8 cellular contexts compared by ENCODE assay signal in the genomic region with DNA sequence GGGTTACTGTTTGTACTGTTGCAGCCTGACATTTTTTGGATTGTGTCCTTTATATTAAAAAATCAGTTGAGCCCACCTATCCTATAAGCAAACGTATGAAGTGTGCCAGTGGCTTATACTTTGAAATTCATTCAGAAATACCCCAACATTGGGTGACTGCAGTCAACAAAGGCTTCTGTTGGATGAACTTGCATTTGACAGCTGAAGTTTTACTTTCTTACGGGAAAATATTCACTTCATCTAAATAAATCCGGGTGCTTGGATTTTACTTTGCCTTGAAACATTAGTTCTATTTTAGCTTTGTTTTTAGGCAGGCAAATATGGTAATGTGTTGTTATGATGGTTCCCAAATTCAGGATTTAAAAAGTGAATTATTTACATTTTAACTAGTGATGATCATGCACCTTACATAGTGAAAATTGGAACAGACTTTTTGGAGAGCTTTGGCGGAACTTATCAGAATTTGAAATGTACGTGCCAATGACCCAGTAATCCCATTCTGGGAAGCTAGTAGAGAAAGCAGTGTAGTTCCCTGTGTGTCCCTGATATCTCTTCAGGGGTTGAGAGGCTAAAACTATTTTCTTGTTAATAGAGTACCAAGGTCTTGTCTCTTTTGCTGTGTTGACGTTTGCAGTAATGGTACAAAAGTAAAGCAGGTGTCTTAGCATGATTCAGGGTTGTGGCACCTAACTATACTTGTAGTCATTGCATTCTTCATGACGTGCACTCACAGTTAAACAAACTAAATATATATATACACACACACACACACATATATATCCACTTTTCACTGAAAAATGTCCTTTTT. TPM values are rescaled to one million over a fixed set of nuclear protein-coding genes. Genes with fewer than 3 reads are reported as not detected.
A peak's percentile ranks its signal among the peaks of the same experiment; 100 is the strongest.
DNase-seq lines count a peak whose midpoint lies in the region; ATAC-seq and TF ChIP-seq lines count a peak whose summit lies in the region.

No MANE protein-coding gene starts in this region.

- TF ChIP-seq CTCF in A673 (conservative IDR thresholded peaks at IDR 0.05; ENCODE audit: low read depth, low read length) (no peak), MCF 10A (IDR thresholded peaks at IDR 0.05; ENCODE audit: unreplicated experiment) (no peak), mesothelial cell of epicardium (IDR thresholded peaks at IDR 0.05; ENCODE audit: unreplicated experiment) (no peak)

- no peak overlapping the region for H3K27ac ChIP-seq in A673 (ENCODE audit: low read depth, low read length, poor library complexity, severe bottlenecking)

- no peaks in the 10 kb centered on the region for H3K4me1 ChIP-seq in A673 (ENCODE audit: insufficient read depth, low read length, poor library complexity, severe bottlenecking)

- no peak for ATAC-seq in GM18517 (IDR thresholded peaks at IDR 0.05; ENCODE audit: unreplicated experiment)

- H3K4me1 Mint-ChIP-seq in MCF 10A (ENCODE audit: insufficient read depth, unreplicated experiment) = peaks cover 8% of the 10 kb centered on the region
- peaks cover 29% of the 10 kb centered on the region for H3K4me1 Mint-ChIP-seq in mesothelial cell of epicardium

- POLR2A ChIA-PET in A673 (lab: Charles Lee; ENCODE audit: low non-redundant PET) (interaction anchor here (0.5 to 0.7 kb wide), 2 partner anchors 10 to 1981 kb away, joined by 3 to 4 read pairs; no protein-coding TSS in a partner anchor), MCF 10A (lab: Yijun Ruan, JAX) (interaction anchor here (0.6 to 3.8 kb wide), 18 partner anchors 10 to 270 kb away, joined by 3 to 34 read pairs (median 3); a partner anchor contains a TSS)

- no peaks in the 10 kb centered on the region for H3K9me3 ChIP-seq in A673 (ENCODE audit: low read depth, low read length, poor library complexity, severe bottlenecking)

- no peak for DNase-seq in A673 (ENCODE audit: low spot score)
- DNase-seq in HT1080 (ENCODE audit: low read depth) = peak; percentile 38
- DNase-seq in MCF 10A (ENCODE audit: unreplicated experiment) = no peak
- DNase-seq in mesothelial cell of epicardium (ENCODE audit: low spot score in 2 of 2, unreplicated experiment in 2 of 2) = no peak
- DNase-seq in NCI-H1092 treated with DMSO at 0.1 percent for 48 hours (lab: John Stamatoyannopoulos, UW) = no peak
- no peak for DNase-seq in H7
- DNase-seq in islet precursor cell = no peak

- CTCF ChIA-PET in A673 (lab: Charles Lee) = interaction anchor here (0.5 kb wide), 1 partner anchor 1054 kb away, joined by 7 read pairs; no protein-coding TSS in a partner anchor
- CTCF ChIA-PET in MCF 10A (lab: Yijun Ruan, JAX) = interaction anchor here (0.5 to 2.7 kb wide), 8 partner anchors 11 to 718 kb away, joined by 3 to 11 read pairs (median 3); no protein-coding TSS in a partner anchor

- no peaks in the 10 kb centered on the region for H3K9me3 Mint-ChIP-seq in MCF 10A (ENCODE audit: unreplicated experiment)
- H3K9me3 Mint-ChIP-seq in mesothelial cell of epicardium = no peaks in the 10 kb centered on the region

- intact Hi-C loops in A673 (cut with micrococcal nuclease; ENCODE audit: unreplicated experiment) = no loop called here
- intact Hi-C loops in MCF 10A (cut with micrococcal nuclease) = no loop called here

- H3K4me3 Mint-ChIP-seq in MCF 10A (ENCODE audit: unreplicated experiment) (peak overlapping the region; percentile 94), mesothelial cell of epicardium (peak overlapping the region; percentile 96)

- no peaks in the 10 kb centered on the region for H3K36me3 Mint-ChIP-seq in MCF 10A (ENCODE audit: insufficient read depth, unreplicated experiment)
- no peaks in the 10 kb centered on the region for H3K36me3 Mint-ChIP-seq in mesothelial cell of epicardium

- BruUV-seq in A673 (replicated peaks; lab: Mats Ljungman, UMichigan) (no TSS peak), MCF 10A (replicated peaks; lab: Mats Ljungman, UMichigan) (no TSS peak)

- H3K27me3 ChIP-seq in A673 (replicated peaks; ENCODE audit: insufficient read depth, low read depth, low read length, poor library complexity) (no peaks in the 10 kb centered on the region), H7 (ENCODE audit: control insufficient read depth, insufficient read depth, low read length) (no peaks in the 10 kb centered on the region)

- H3K27me3 Mint-ChIP-seq in MCF 10A (ENCODE audit: insufficient read depth, unreplicated experiment) = no peaks in the 10 kb centered on the region
- no peaks in the 10 kb centered on the region for H3K27me3 Mint-ChIP-seq in mesothelial cell of epicardium (ENCODE audit: low read depth)

- H3K27ac Mint-ChIP-seq in MCF 10A (ENCODE audit: low read depth, unreplicated experiment) (peak overlapping the region; percentile 98), mesothelial cell of epicardium (peak overlapping the region; percentile 9)

- no peaks in the 10 kb centered on the region for H3K36me3 ChIP-seq in A673 (ENCODE audit: insufficient read depth, low read length, poor library complexity, severe bottlenecking)
- no peaks in the 10 kb centered on the region for H3K36me3 ChIP-seq in H7 (replicated peaks; ENCODE audit: control insufficient read depth, insufficient read depth, low read length)

- H3K4me3 ChIP-seq in A673 (ENCODE audit: low read depth, low read length, poor library complexity, severe bottlenecking) (peak overlapping the region; percentile 97), H7 (ENCODE audit: insufficient read depth, low read depth, low read length) (no peak overlapping the region; the same call in 1 of the 2 replicates)

RNA-seq across cellular contexts. Expression of a gene that starts 21.9 kb away (rescaled TPM):
- 107 and 109 TPM in 2 replicates for total RNA-seq in A673 (2021)
- total RNA-seq in HT1080 (2014; rRNA removed; shearing (Covaris generic)) = 65.0 and 69.6 TPM in 2 replicates
- polyA plus RNA-seq in HT1080 (2015; cell fraction: cytosol; rRNA removed) = 50.5 and 53.3 TPM in 2 replicates
- polyA plus RNA-seq in HT1080 (2015; cell fraction: nucleus; rRNA removed) = 77.7 and 81.6 TPM in 2 replicates
- total RNA-seq in MCF 10A (2022) = 42.3 and 57.7 TPM in 2 replicates
- total RNA-seq in mesothelial cell of epicardium = 52.8 to 56.2 TPM (median 54.4 TPM) in 3 replicates
- total RNA-seq in H7 (2014; rRNA removed; shearing (Covaris generic)) = 53.1 and 61.9 TPM in 2 replicates

RNA-seq across cellular contexts. Expression of a gene that starts 51.1 kb away (rescaled TPM):
- not detected in 2 replicates for total RNA-seq in A673 (2021)
- total RNA-seq in HT1080 (2014; rRNA removed; shearing (Covaris generic)) = 0.07 and 0.10 TPM in 2 replicates
- polyA plus RNA-seq in HT1080 (2015; cell fraction: cytosol; rRNA removed) = 0.33 and 0.36 TPM in 2 replicates
- 0.06 and 0.10 TPM in 2 replicates for polyA plus RNA-seq in HT1080 (2015; cell fraction: nucleus; rRNA removed)
- total RNA-seq in MCF 10A (2022) = 0.28 and 0.29 TPM in 2 replicates
- total RNA-seq in mesothelial cell of epicardium = 0.11 TPM in 1 of 3 replicates, not detected in the others
- total RNA-seq in H7 (2014; rRNA removed; shearing (Covaris generic)) = 0.11 and 0.31 TPM in 2 replicates
